Comparison of ENCODE assay signal across 13 cellular contexts in genomic region chr2:46481541-46482193, GRCh38. TPM values are rescaled to one million over a fixed set of nuclear protein-coding genes. Genes with fewer than 3 reads are reported as not detected.
DNase-seq lines count a peak whose midpoint lies in the region; ATAC-seq and TF ChIP-seq lines count a peak whose summit lies in the region.
"Had no signal": no experiment of that assay in that cellular context is flagged by ENCODE, and none has a peak within 500 bp of the region (broad histone marks: within the 10 kb centered on the region; RNA-seq: fewer than 3 reads in every experiment).

No MANE protein-coding gene starts in this region.

- no peaks in the 10 kb centered on the region for H4K20me1 ChIP-seq in GM23338 (replicated peaks; ENCODE audit: insufficient read depth)

- H3K4me3 ChIP-seq in RWPE2 (ENCODE audit: severe bottlenecking) = no peak overlapping the region
- H3K4me3 ChIP-seq in right atrium auricular region = no peak overlapping the region
- no peak overlapping the region for H3K4me3 ChIP-seq in GM23338

- H3K9me3 Mint-ChIP-seq in HFFc6 (no peaks in the 10 kb centered on the region; the same call in 1 of the 2 replicates), GM23338 (peaks cover 25% of the 10 kb centered on the region)

- ATAC-seq in RWPE2 (ENCODE audit: low read depth) (peak; percentile 96), GM23338 (no peak)

- H3K9me2 ChIP-seq in GM23338 (ENCODE audit: insufficient read depth) = 0 out of 2 replicates have a peak, but pooled peaks cover 9% of the 10 kb centered on the region

- H3K27me3 Mint-ChIP-seq in HFFc6 (ENCODE audit: insufficient read depth) (peaks cover 8% of the 10 kb centered on the region), GM23338 (ENCODE audit: insufficient read depth, low read depth, poor library complexity) (peaks cover 1% of the 10 kb centered on the region)

- H3K4me1 ChIP-seq in RWPE2 (ENCODE audit: insufficient read depth, poor library complexity, severe bottlenecking) (peaks cover 14% of the 10 kb centered on the region), right atrium auricular region (no peaks in the 10 kb centered on the region), GM23338 (ENCODE audit: insufficient read depth) (no peaks in the 10 kb centered on the region)

- no peaks in the 10 kb centered on the region for H3F3A ChIP-seq in GM23338 (replicated peaks; ENCODE audit: low read depth)

- TF ChIP-seq CTCF in HFFc6 (IDR thresholded peaks at IDR 0.05) (no peak), RWPE2 (IDR thresholded peaks at IDR 0.05; ENCODE audit: poor library complexity, severe bottlenecking) (no peak), right atrium auricular region (IDR thresholded peaks at IDR 0.05) (no peak), GM23338 (conservative IDR thresholded peaks at IDR 0.05; ENCODE audit: low read depth in 2 of 2) (no peak)

- H3K27me3 ChIP-seq in RWPE2 (ENCODE audit: insufficient read depth, poor library complexity, severe bottlenecking) (no peaks in the 10 kb centered on the region), right atrium auricular region (no peaks in the 10 kb centered on the region), GM23338 (ENCODE audit: insufficient read depth) (no peaks in the 10 kb centered on the region)

- H3K4me3 Mint-ChIP-seq in HFFc6 = no peak overlapping the region
- H3K4me3 Mint-ChIP-seq in GM23338 = no peak overlapping the region

- no peaks in the 10 kb centered on the region for H3K9me3 ChIP-seq in RWPE2 (ENCODE audit: severe bottlenecking)
- H3K9me3 ChIP-seq in right atrium auricular region = no peaks in the 10 kb centered on the region

- no peak overlapping the region for H3K4me2 ChIP-seq in GM23338

- no peaks in the 10 kb centered on the region for H3K79me2 ChIP-seq in GM23338 (replicated peaks; ENCODE audit: insufficient read depth)

- no peak overlapping the region for H2AFZ ChIP-seq in GM23338

- H3K36me3 Mint-ChIP-seq in HFFc6 (ENCODE audit: low read depth) (no peaks in the 10 kb centered on the region), GM23338 (ENCODE audit: low read depth) (peaks cover 13% of the 10 kb centered on the region; the same call in 2 of the 3 replicates)

- H3K4me1 Mint-ChIP-seq in HFFc6 (ENCODE audit: low read depth) (peaks cover 26% of the 10 kb centered on the region), GM23338 (peaks cover 8% of the 10 kb centered on the region; the same call in 1 of the 3 replicates)

- DNase-seq in AG20443 (ENCODE audit: low spot score) (peak; percentile 52), HFFc6 (peak; percentile 79), RWPE2 (ENCODE audit: low spot score) (no peak), glomerular endothelial cell (ENCODE audit: extremely low read depth, low read depth, low spot score) (peak; percentile 85), right atrium auricular region (ENCODE audit: low spot score) (no peak), GM23338 (ENCODE audit: low spot score) (no peak), NAMALWA (ENCODE audit: low spot score) (no peak), NCI-H2227 treated with DMSO at 0.1 percent for 48 hours (lab: John Stamatoyannopoulos, UW) (no peak)
- DNase-seq: NCI-H1048 had no signal

- peak overlapping the region; percentile 53; the same call in 1 of the 2 replicates for H3K27ac Mint-ChIP-seq in HFFc6
- H3K27ac Mint-ChIP-seq in GM23338 = no peak overlapping the region

- H3K36me3 ChIP-seq in RWPE2 (ENCODE audit: low read depth) = no peaks in the 10 kb centered on the region
- no peaks in the 10 kb centered on the region for H3K36me3 ChIP-seq in right atrium auricular region
- no peaks in the 10 kb centered on the region for H3K36me3 ChIP-seq in GM23338 (ENCODE audit: insufficient read depth)

- H3K27ac ChIP-seq in RWPE2 (ENCODE audit: poor library complexity, severe bottlenecking) = peak overlapping the region; percentile 62
- H3K27ac ChIP-seq in right atrium auricular region = no peak overlapping the region
- H3K27ac ChIP-seq in GM23338 (ENCODE audit: low read depth) = no peak overlapping the region

TF ChIP-seq in GM23338, 12 proteins besides CTCF, POLR2A, EP300 and RAD21 (continues in another document):
- TF ChIP-seq REST (IDR thresholded peaks at IDR 0.05; ENCODE audit: unreplicated experiment) (no peak), EZH2 (IDR thresholded peaks at IDR 0.05; ENCODE audit: low read depth, unreplicated experiment) (no peak), ETS1 (IDR thresholded peaks at IDR 0.05) (no peak), ZNF331 (CRISPR knock-in tag; IDR thresholded peaks at IDR 0.05; ENCODE audit: low read depth) (no peak), NANOG (IDR thresholded peaks at IDR 0.05; ENCODE audit: borderline replicate concordance) (no peak), CREB1 (CRISPR knock-in tag; IDR thresholded peaks at IDR 0.05; ENCODE audit: low read depth) (no peak), POLR2AphosphoS5 (IDR thresholded peaks at IDR 0.05; ENCODE audit: low read depth) (no peak), EZH2phosphoT487 (IDR thresholded peaks at IDR 0.05; ENCODE audit: unreplicated experiment) (no peak), ZNF114 (CRISPR knock-in tag; IDR thresholded peaks at IDR 0.05) (no peak)

RNA-seq across cellular contexts. Expression of gene TMEM247, which starts 2.3 kb away (rescaled TPM):
- total RNA-seq in HFFc6 (2021; fragmentation: NEBNext Ultra II Directional; extraction: Animal tissue kit (Norgen Biotek cat#: 25700)) = not detected
- total RNA-seq in glomerular endothelial cell (not detected in 2 replicates), right atrium auricular region (not detected)
- not detected in 2 replicates for total RNA-seq in GM23338 (2014; rRNA removed; shearing (Covaris generic))
- not detected in 2 replicates for polyA plus RNA-seq in GM23338 (2016; fragmentation: Nextera tagmentation; extraction: Ambion mirVana)
- total RNA-seq: mononuclear cell; T-helper 2 cell treated with Interferon-gamma antibody and Interleukin-4, amounts not matched to agents 100 ng/mL and 5 ng/mL, for 36 hours; temporal lobe had no signal
- polyA plus RNA-seq: esophagus had no signal

Comparison
In these comparisons a context has a peak if more than half of its experiments do, and no peak if none do; other contexts are left out.
1. DNase-seq: peak in AG20443 (single experiment), HFFc6 (single experiment) and glomerular endothelial cell (single experiment); none in RWPE2 (single experiment), right atrium auricular region (single experiment), GM23338 (single experiment), NAMALWA (single experiment) and NCI-H2227 treated with DMSO at 0.1 percent for 48 hours (single experiment).